Comparison of ENCODE assay signal across 11 cellular contexts in the genomic region with DNA sequence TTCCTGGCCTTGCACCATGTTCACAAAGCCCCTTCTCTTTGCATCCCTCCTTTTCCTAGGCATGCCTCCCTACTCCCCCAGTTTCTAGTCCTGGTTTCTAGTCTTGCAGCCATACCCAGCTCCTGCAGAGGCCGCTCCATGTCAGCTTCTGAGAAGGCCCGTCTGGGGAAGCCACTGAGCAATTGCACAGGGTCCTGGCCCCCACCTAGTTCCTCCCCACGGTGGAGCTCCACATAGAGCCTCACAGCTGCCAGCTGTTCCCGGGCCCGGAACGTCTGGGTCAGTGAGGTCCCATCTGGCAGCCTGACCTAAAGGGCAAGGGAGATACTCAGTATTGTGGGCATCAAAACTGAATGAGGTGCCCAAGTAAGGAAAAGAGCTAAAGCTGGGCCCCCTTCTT. TPM values are rescaled to one million over a fixed set of nuclear protein-coding genes. Genes with fewer than 3 reads are reported as not detected.
DNase-seq lines count a peak whose midpoint lies in the region; ATAC-seq and TF ChIP-seq lines count a peak whose summit lies in the region.
"Had no signal": no experiment of that assay in that cellular context is flagged by ENCODE, and none has a peak within 500 bp of the region (broad histone marks: within the 10 kb centered on the region; RNA-seq: fewer than 3 reads in every experiment).

No MANE protein-coding gene starts in this region.

- H3K4me2 ChIP-seq in PC-3 (ENCODE audit: low read length), result peak overlapping the region; percentile 94

- ATAC-seq in PC-3 (no peak), HG03045 (IDR thresholded peaks at IDR 0.05; ENCODE audit: unreplicated experiment) (no peak), GM21390 (IDR thresholded peaks at IDR 0.05; ENCODE audit: unreplicated experiment) (no peak)
- ATAC-seq in stimulated activated effector memory CD8-positive, alpha-beta T cell treated with anti-CD3 and anti-CD28 coated beads, Interleukin-12 subunit alpha, Interleukin-12 subunit beta, amount 100 ng/mL, for 72 hours, result no peak
- ATAC-seq: right cardiac atrium, upper lobe of right lung had no signal

- H3K9me3 ChIP-seq in PC-3 (ENCODE audit: low read length) (no peaks in the 10 kb centered on the region), endodermal cell (ENCODE audit: control insufficient read depth, low read length) (no peaks in the 10 kb centered on the region)
- H3K9me3 ChIP-seq: upper lobe of right lung had no signal

- H3K4me1 ChIP-seq in PC-3 (ENCODE audit: insufficient read depth, low read length), result peaks cover 34% of the 10 kb centered on the region
- H3K4me1 ChIP-seq in endodermal cell (ENCODE audit: control insufficient read depth, insufficient read depth, low read length), result peaks cover 7% of the 10 kb centered on the region

- H3K9ac ChIP-seq in PC-3 (ENCODE audit: low read length) (no peak overlapping the region), endodermal cell (ENCODE audit: extremely low read depth, low read length, poor library complexity, severe bottlenecking) (no peak overlapping the region)

- peaks cover 57% of the 10 kb centered on the region for H3K79me2 ChIP-seq in PC-3 (ENCODE audit: low read length)

- no peak overlapping the region for H3K27ac ChIP-seq in PC-3 (ENCODE audit: low read length)
- no peak overlapping the region for H3K27ac ChIP-seq in endodermal cell (ENCODE audit: low read depth, low read length)
- H3K27ac ChIP-seq: upper lobe of right lung had no signal

- peak overlapping the region; percentile 82 for H3K27ac Mint-ChIP-seq in activated naive CD4-positive, alpha-beta T cell treated with anti-CD3 and anti-CD28 coated beads, Interleukin-2, amount 50 U/mL, for 24 hours
- peak overlapping the region; percentile 0 for H3K27ac Mint-ChIP-seq in endodermal cell
- peak overlapping the region; percentile 97 for H3K27ac Mint-ChIP-seq in stimulated activated effector memory CD8-positive, alpha-beta T cell treated with anti-CD3 and anti-CD28 coated beads, Interleukin-12 subunit alpha, Interleukin-12 subunit beta, amount 100 ng/mL, for 72 hours

- intact Hi-C loops in PC-3 (cut with micrococcal nuclease), result loop anchor here (5.0 kb wide), 1 partner anchor 51 kb away; a partner anchor contains a TSS

- POLR2A ChIA-PET in PC-3 (lab: Charles Lee; ENCODE audit: unreplicated experiment), result interaction anchor here (0.6 to 1.6 kb wide), 2 partner anchors 12 to 33 kb away, joined by 5 to 6 read pairs; a partner anchor contains a TSS

- no peaks in the 10 kb centered on the region for H3K9me3 Mint-ChIP-seq in activated naive CD4-positive, alpha-beta T cell treated with anti-CD3 and anti-CD28 coated beads, Interleukin-2, amount 50 U/mL, for 24 hours
- H3K9me3 Mint-ChIP-seq in endodermal cell, result no peaks in the 10 kb centered on the region
- H3K9me3 Mint-ChIP-seq in stimulated activated effector memory CD8-positive, alpha-beta T cell treated with anti-CD3 and anti-CD28 coated beads, Interleukin-12 subunit alpha, Interleukin-12 subunit beta, amount 100 ng/mL, for 72 hours, result no peaks in the 10 kb centered on the region

- H3K27me3 Mint-ChIP-seq in activated naive CD4-positive, alpha-beta T cell treated with anti-CD3 and anti-CD28 coated beads, Interleukin-2, amount 50 U/mL, for 24 hours, result no peaks in the 10 kb centered on the region
- no peaks in the 10 kb centered on the region for H3K27me3 Mint-ChIP-seq in endodermal cell (ENCODE audit: insufficient read depth)

- H3K4me3 ChIP-seq in PC-3 (ENCODE audit: low read length) (no peak overlapping the region), endodermal cell (ENCODE audit: low read length) (no peak overlapping the region)
- H3K4me3 ChIP-seq: upper lobe of right lung had no signal

- H3K27me3 ChIP-seq in PC-3 (ENCODE audit: low read length) (no peaks in the 10 kb centered on the region), endodermal cell (ENCODE audit: control insufficient read depth, insufficient read depth, low read length, poor library complexity, severe bottlenecking) (no peaks in the 10 kb centered on the region)
- H3K27me3 ChIP-seq: upper lobe of right lung had no signal

- H3K36me3 Mint-ChIP-seq in activated naive CD4-positive, alpha-beta T cell treated with anti-CD3 and anti-CD28 coated beads, Interleukin-2, amount 50 U/mL, for 24 hours, result peaks cover 8% of the 10 kb centered on the region
- H3K36me3 Mint-ChIP-seq in endodermal cell (ENCODE audit: low read depth), result peaks cover 37% of the 10 kb centered on the region
- H3K36me3 Mint-ChIP-seq in stimulated activated effector memory CD8-positive, alpha-beta T cell treated with anti-CD3 and anti-CD28 coated beads, Interleukin-12 subunit alpha, Interleukin-12 subunit beta, amount 100 ng/mL, for 72 hours, result peaks cover 74% of the 10 kb centered on the region

- H3F3A ChIP-seq in PC-3 (ENCODE audit: low read length, unreplicated experiment), result peaks cover 8% of the 10 kb centered on the region

- no peaks in the 10 kb centered on the region for H3K9me2 ChIP-seq in PC-3 (replicated peaks; ENCODE audit: low read length)

- TF ChIP-seq CTCF in PC-3 (conservative IDR thresholded peaks at IDR 0.05; ENCODE audit: low read depth, low read length) (no peak; the same call in 1 of the 2 replicates), endodermal cell (conservative IDR thresholded peaks at IDR 0.05) (peak; percentile 29)

- H3K4me3 Mint-ChIP-seq in activated naive CD4-positive, alpha-beta T cell treated with anti-CD3 and anti-CD28 coated beads, Interleukin-2, amount 50 U/mL, for 24 hours, result peak overlapping the region; percentile 90
- H3K4me3 Mint-ChIP-seq in endodermal cell, result peak overlapping the region; percentile 84
- H3K4me3 Mint-ChIP-seq in stimulated activated effector memory CD8-positive, alpha-beta T cell treated with anti-CD3 and anti-CD28 coated beads, Interleukin-12 subunit alpha, Interleukin-12 subunit beta, amount 100 ng/mL, for 72 hours, result peak overlapping the region; percentile 91

- BruUV-seq in PC-3 (replicated peaks; lab: Mats Ljungman, UMichigan), result no TSS peak

- no peak overlapping the region for H2AFZ ChIP-seq in PC-3 (ENCODE audit: low read length)

- no peaks in the 10 kb centered on the region for H4K20me1 ChIP-seq in PC-3 (ENCODE audit: low read length)

- no peak for DNase-seq in activated naive CD4-positive, alpha-beta T cell treated with anti-CD3 and anti-CD28 coated beads, Interleukin-2, amount 50 U/mL, for 16 hours
- DNase-seq in PC-3 (no peak), endodermal cell (peak; percentile 53), hepatic stellate cell (ENCODE audit: low spot score) (no peak)
- DNase-seq in stimulated activated effector memory CD8-positive, alpha-beta T cell treated with anti-CD3 and anti-CD28 coated beads, Interleukin-12 subunit alpha, Interleukin-12 subunit beta, amount 100 ng/mL, for 72 hours (ENCODE audit: low spot score in 2 of 2), result no peak
- DNase-seq: erythroblast, right cardiac atrium, upper lobe of right lung had no signal

- H3K36me3 ChIP-seq in PC-3 (ENCODE audit: low read depth, low read length), result peaks cover 4% of the 10 kb centered on the region
- peaks cover 42% of the 10 kb centered on the region for H3K36me3 ChIP-seq in endodermal cell (ENCODE audit: control insufficient read depth, insufficient read depth, low read length)

- WGBS in endodermal cell (ENCODE audit: insufficient coverage in 1 of 2, insufficient read length in 1 of 2), 2 experiments, result 90 to 92% methylated on average over 5 to 6 of the region's 6 CpGs

- CTCF ChIA-PET in PC-3 (lab: Charles Lee), result interaction anchor here (0.5 to 0.7 kb wide), 2 partner anchors 185 to 344 kb away, joined by 3 to 15 read pairs; no protein-coding TSS in a partner anchor

- peaks cover 38% of the 10 kb centered on the region for H3K4me1 Mint-ChIP-seq in activated naive CD4-positive, alpha-beta T cell treated with anti-CD3 and anti-CD28 coated beads, Interleukin-2, amount 50 U/mL, for 24 hours
- H3K4me1 Mint-ChIP-seq in endodermal cell, result peaks cover 19% of the 10 kb centered on the region
- peaks cover 42% of the 10 kb centered on the region for H3K4me1 Mint-ChIP-seq in stimulated activated effector memory CD8-positive, alpha-beta T cell treated with anti-CD3 and anti-CD28 coated beads, Interleukin-12 subunit alpha, Interleukin-12 subunit beta, amount 100 ng/mL, for 72 hours

RNA-seq across cellular contexts. Expression of a gene that starts 2.2 kb away (rescaled TPM):
- total RNA-seq in PC-3 (2014; rRNA removed) (190 and 311 TPM in 2 replicates), endodermal cell (10 to 100 TPM; 89.3 to 96.6 TPM)
- 114 TPM for polyA plus RNA-seq in endodermal cell (2013, experiment 1 of 2)
- polyA plus RNA-seq in endodermal cell (2013, experiment 2 of 2), result 96.7 TPM

RNA-seq across cellular contexts. Expression of a gene that starts 4.6 kb away (rescaled TPM):
- total RNA-seq in PC-3 (2014; rRNA removed) (4.7 and 9.7 TPM in 2 replicates), endodermal cell (10 to 100 TPM in 1 of 2 donors, 1 to 10 TPM in 1; 7.5 to 14.1 TPM)
- 2.7 TPM for polyA plus RNA-seq in endodermal cell (2013, experiment 1 of 2)
- 1.7 TPM for polyA plus RNA-seq in endodermal cell (2013, experiment 2 of 2)

RNA-seq across cellular contexts. Expression of a gene that starts 5.2 kb away (rescaled TPM):
- total RNA-seq in PC-3 (2014; rRNA removed), result 83.6 and 95.6 TPM in 2 replicates
- 10 to 100 TPM in 1 of 2 donors, 1 to 10 TPM in 1; 9.2 to 11.1 TPM for total RNA-seq in endodermal cell
- 11.0 TPM for polyA plus RNA-seq in endodermal cell (2013, experiment 1 of 2)
- polyA plus RNA-seq in endodermal cell (2013, experiment 2 of 2), result 9.7 TPM

RNA-seq across cellular contexts. Expression of a gene that starts 11.6 kb away (rescaled TPM):
- total RNA-seq in PC-3 (2014; rRNA removed) (12.9 and 16.3 TPM in 2 replicates), endodermal cell (10 to 100 TPM; 29.9 to 39.4 TPM)
- polyA plus RNA-seq in endodermal cell (2013, experiment 1 of 2), result 88.0 TPM
- polyA plus RNA-seq in endodermal cell (2013, experiment 2 of 2), result 127 TPM

RNA-seq across cellular contexts. Expression of a gene that starts 11.7 kb away (rescaled TPM):
- total RNA-seq in PC-3 (2014; rRNA removed) (236 and 302 TPM in 2 replicates), endodermal cell (100 to 1,000 TPM; 125 to 140 TPM)
- 99.2 TPM for polyA plus RNA-seq in endodermal cell (2013, experiment 1 of 2)
- polyA plus RNA-seq in endodermal cell (2013, experiment 2 of 2), result 95.9 TPM

Comparison
In these comparisons a context has a peak if more than half of its experiments do, and no peak if none do; other contexts are left out.
1. H3K27ac Mint-ChIP-seq: peak in every context shown above with its lines; median percentile 97 in stimulated activated effector memory CD8-positive, alpha-beta T cell treated with anti-CD3 and anti-CD28 coated beads, Interleukin-12 subunit alpha, Interleukin-12 subunit beta, amount 100 ng/mL, for 72 hours; 82 in activated naive CD4-positive, alpha-beta T cell treated with anti-CD3 and anti-CD28 coated beads, Interleukin-2, amount 50 U/mL, for 24 hours; 0 in endodermal cell.